In the genomic region with DNA sequence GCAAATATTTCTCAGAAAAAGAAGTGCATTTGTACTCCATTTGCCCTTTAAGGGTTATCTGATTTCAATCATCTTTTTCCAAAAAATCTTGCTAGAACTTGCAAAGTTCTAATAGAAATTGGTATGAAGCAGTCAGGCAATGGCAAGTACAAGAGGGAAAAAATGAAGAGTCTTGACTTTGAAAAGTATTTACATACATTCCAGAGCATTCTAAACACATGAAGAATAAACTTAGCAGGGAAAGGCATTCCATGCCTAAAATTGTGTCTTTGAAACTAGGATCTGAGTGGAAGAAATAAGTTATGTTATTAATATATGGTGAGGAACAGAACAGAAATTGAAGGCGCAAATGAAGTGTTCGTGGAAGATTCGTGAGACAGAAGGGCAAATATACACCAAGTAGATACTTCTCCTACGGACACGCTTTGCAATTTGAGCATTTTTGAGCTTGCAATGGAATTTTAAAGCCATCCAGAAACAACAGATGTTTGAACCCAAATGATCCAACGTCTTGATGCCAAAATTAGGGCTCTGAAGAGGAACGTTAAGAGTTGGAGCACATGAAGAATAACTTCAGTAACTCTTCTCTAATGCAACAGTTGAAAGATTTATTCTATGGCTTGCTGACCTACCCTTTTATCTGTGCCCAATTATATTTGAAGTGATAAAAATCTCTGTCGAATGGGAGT, we compare ENCODE assay signal across 15 cellular contexts.
"Had no signal": no experiment of that assay in that cellular context is flagged by ENCODE, and none has a peak within 500 bp of the region (broad histone marks: within the 10 kb centered on the region; RNA-seq: fewer than 3 reads in every experiment).

No MANE protein-coding gene starts in this region.

- H3K9me3 Mint-ChIP-seq: activated CD8-positive, alpha-beta T cell treated with anti-CD3 and anti-CD28 coated beads for 36 hours; activated naive CD8-positive, alpha-beta T cell treated with anti-CD3 and anti-CD28 coated beads, Interleukin-2, amount 10 ng/mL, durations not matched to agents 7 days and 5 days; dendritic cell treated with granulocyte-macrophage colony-stimulating factor and Interleukin-4, amounts not matched to agents 40 ng/mL and 50 ng/mL, for 4 days; endodermal cell; naive B cell; stimulated activated naive B cell treated with anti-CD40 and anti-IgM and Interleukin-4, amounts not matched to agents 10 μg/mL and 1 μg/mL and 100 μg/mL, for 72 hours had no signal

- DNase-seq: activated CD8-positive, alpha-beta memory T cell treated with anti-CD3 and anti-CD28 coated beads, Interleukin-2, amount 50 U/mL, for 48 hours; activated CD8-positive, alpha-beta T cell treated with anti-CD3 and anti-CD28 coated beads for 36 hours; activated naive CD8-positive, alpha-beta T cell treated with anti-CD3 and anti-CD28 coated beads, Interleukin-2, amount 10 ng/mL, durations not matched to agents 7 days and 5 days; endodermal cell; erythroblast; foreskin keratinocyte; naive B cell; right cardiac atrium; spleen; stimulated activated CD4-positive, alpha-beta T cell treated with anti-CD3 and anti-CD28 coated beads, Interleukin-1b, Interleukin-23, amount 100 ng/mL, for 48 hours; stimulated activated naive B cell treated with anti-CD40 and anti-IgM and Interleukin-4, amounts not matched to agents 10 μg/mL and 1 μg/mL and 100 μg/mL, for 72 hours; T-helper 9 cell had no signal

- H3K9me3 ChIP-seq: spleen had no signal

- H3K4me3 ChIP-seq: cardiac muscle cell, spleen had no signal

- ATAC-seq: activated CD8-positive, alpha-beta T cell treated with anti-CD3 and anti-CD28 coated beads for 36 hours; foreskin keratinocyte; right cardiac atrium; stimulated activated naive B cell treated with anti-CD40 and anti-IgM and Interleukin-4, amounts not matched to agents 10 μg/mL and 1 μg/mL and 100 μg/mL, for 72 hours had no signal

- H3K36me3 Mint-ChIP-seq: activated naive CD8-positive, alpha-beta T cell treated with anti-CD3 and anti-CD28 coated beads, Interleukin-2, amount 10 ng/mL, durations not matched to agents 7 days and 5 days; naive B cell had no signal

- H3K27me3 Mint-ChIP-seq: activated CD8-positive, alpha-beta T cell treated with anti-CD3 and anti-CD28 coated beads for 36 hours; naive B cell; stimulated activated naive B cell treated with anti-CD40 and anti-IgM and Interleukin-4, amounts not matched to agents 10 μg/mL and 1 μg/mL and 100 μg/mL, for 72 hours had no signal

- H3K4me3 Mint-ChIP-seq: activated CD8-positive, alpha-beta T cell treated with anti-CD3 and anti-CD28 coated beads for 36 hours; activated naive CD8-positive, alpha-beta T cell treated with anti-CD3 and anti-CD28 coated beads, Interleukin-2, amount 10 ng/mL, durations not matched to agents 7 days and 5 days; dendritic cell treated with granulocyte-macrophage colony-stimulating factor and Interleukin-4, amounts not matched to agents 40 ng/mL and 50 ng/mL, for 4 days; endodermal cell; naive B cell; stimulated activated naive B cell treated with anti-CD40 and anti-IgM and Interleukin-4, amounts not matched to agents 10 μg/mL and 1 μg/mL and 100 μg/mL, for 72 hours had no signal

- H3K27ac ChIP-seq: foreskin keratinocyte had no signal

- FAIRE-seq: astrocyte had no signal

- H3K27me3 ChIP-seq: cardiac muscle cell, foreskin keratinocyte, spleen had no signal

- H3K36me3 ChIP-seq: cardiac muscle cell, spleen had no signal

- H3K27ac Mint-ChIP-seq: activated CD8-positive, alpha-beta T cell treated with anti-CD3 and anti-CD28 coated beads for 36 hours; activated naive CD8-positive, alpha-beta T cell treated with anti-CD3 and anti-CD28 coated beads, Interleukin-2, amount 10 ng/mL, durations not matched to agents 7 days and 5 days; dendritic cell treated with granulocyte-macrophage colony-stimulating factor and Interleukin-4, amounts not matched to agents 40 ng/mL and 50 ng/mL, for 4 days; endodermal cell; stimulated activated naive B cell treated with anti-CD40 and anti-IgM and Interleukin-4, amounts not matched to agents 10 μg/mL and 1 μg/mL and 100 μg/mL, for 72 hours had no signal
